ENCODE assay signal across 1 cellular context in the genomic region with DNA sequence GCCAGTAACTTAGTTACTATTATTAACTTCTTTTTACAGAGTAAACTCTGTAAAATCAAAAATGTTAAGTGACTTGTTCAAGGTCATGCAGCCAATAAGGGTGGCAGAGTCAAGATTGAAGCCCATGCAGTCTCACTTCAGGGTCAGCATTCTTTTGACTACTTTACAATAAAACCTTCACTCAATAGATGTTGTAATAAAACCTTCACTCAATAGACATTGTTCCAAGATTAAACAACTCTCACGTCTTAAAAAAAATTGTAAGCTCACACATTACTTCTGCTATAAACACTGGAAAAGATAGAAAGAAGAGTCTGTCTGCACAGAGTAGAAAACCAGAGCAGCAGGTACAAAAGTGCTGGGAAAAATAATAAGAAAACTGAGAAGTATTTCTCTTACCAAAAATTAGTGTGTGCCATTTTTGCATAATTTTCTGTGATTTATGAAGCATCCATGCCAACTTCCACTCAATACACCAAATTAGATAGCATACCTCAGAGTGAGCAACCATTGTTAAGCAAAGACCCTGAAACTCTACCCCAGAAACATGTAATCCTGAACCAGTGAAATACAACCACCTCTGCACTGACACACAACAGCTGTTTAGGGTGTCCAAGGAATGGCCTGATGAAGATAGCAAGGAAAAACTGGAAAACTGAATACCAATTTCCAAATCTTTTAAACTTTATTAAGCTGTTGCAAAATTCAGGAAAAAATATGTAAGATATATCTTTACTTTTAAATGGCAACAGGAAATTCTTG.
TF ChIP-seq lines count a peak whose summit lies in the region.

No MANE protein-coding gene starts in this region.

TF ChIP-seq in K562, 482 proteins besides CTCF, POLR2A, EP300 and RAD21 (continued from another document):
- no peak for TF ChIP-seq TSC22D4 (tag; IDR thresholded peaks at IDR 0.05)
